ENCODE assay signal across 8 cellular contexts in genomic region chr17:35449371-35449931, GRCh38. TPM values are rescaled to one million over a fixed set of nuclear protein-coding genes. Genes with fewer than 3 reads are reported as not detected.
DNase-seq lines count a peak whose midpoint lies in the region; ATAC-seq lines count a peak whose summit lies in the region.

No MANE protein-coding gene starts in this region.

- peaks cover 0 to 12% of the 10 kb centered on the region in 2 donors for H3K4me1 Mint-ChIP-seq in effector memory CD8-positive, alpha-beta T cell (ENCODE audit: low read depth in 2 of 2)
- H3K4me1 Mint-ChIP-seq in natural killer cell treated with Interleukin-12 subunit alpha and Interleukin-12 subunit beta and Interleukin-15 and Interleukin-18, amount 100 ng/mL, for 72 hours (ENCODE audit: low read depth in 2 of 2): peaks cover 38 to 46% of the 10 kb centered on the region in 2 donors

- H3K27ac Mint-ChIP-seq in effector memory CD8-positive, alpha-beta T cell: peak overlapping the region in 1 of 2 donors; percentile 90
- peak overlapping the region; percentile 96 to 100 for H3K27ac Mint-ChIP-seq in natural killer cell treated with Interleukin-12 subunit alpha and Interleukin-12 subunit beta and Interleukin-15 and Interleukin-18, amount 100 ng/mL, for 72 hours

- H3K36me3 Mint-ChIP-seq in effector memory CD8-positive, alpha-beta T cell (ENCODE audit: insufficient read depth): peaks cover 3% of the 10 kb centered on the region
- peaks cover 17% of the 10 kb centered on the region for H3K36me3 Mint-ChIP-seq in natural killer cell treated with Interleukin-12 subunit alpha and Interleukin-12 subunit beta and Interleukin-15 and Interleukin-18, amount 100 ng/mL, for 72 hours

- DNase-seq in D341Med (ENCODE audit: low spot score): peak; percentile 41
- DNase-seq in effector memory CD8-positive, alpha-beta T cell: no peak
- DNase-seq in natural killer cell treated with Interleukin-12 subunit alpha and Interleukin-12 subunit beta and Interleukin-15 and Interleukin-18, amount 100 ng/mL, for 72 hours (ENCODE audit: low spot score): peak; percentile 95
- DNase-seq in caudate nucleus (lab: John Stamatoyannopoulos, UW): no peak
- DNase-seq in activated T-cell treated with anti-CD3 and anti-CD28 coated beads for 4 hours: no peak

- H3K27me3 ChIP-seq in HUES48 (ENCODE audit: control insufficient read depth, insufficient read depth, low read length): peaks cover 57% of the 10 kb centered on the region

- H3K4me3 ChIP-seq in HUES48 (ENCODE audit: low read depth, low read length): peak overlapping the region; percentile 77

- H3K4me1 ChIP-seq in HUES48 (ENCODE audit: control insufficient read depth, insufficient read depth, low read length): peaks cover 10% of the 10 kb centered on the region

- H3K9me3 ChIP-seq in HUES48 (ENCODE audit: control insufficient read depth, insufficient read depth, low read length): no peaks in the 10 kb centered on the region

- H3K27ac ChIP-seq in HUES48 (ENCODE audit: low read depth, low read length) (no peak overlapping the region), caudate nucleus (ENCODE audit: low read depth, low read length) (no peak overlapping the region)

- H3K36me3 ChIP-seq in HUES48 (ENCODE audit: control insufficient read depth, insufficient read depth, low read length): no peaks in the 10 kb centered on the region

- peaks cover 0 to 2% of the 10 kb centered on the region in 2 donors for H3K9me3 Mint-ChIP-seq in effector memory CD8-positive, alpha-beta T cell
- H3K9me3 Mint-ChIP-seq in natural killer cell treated with Interleukin-12 subunit alpha and Interleukin-12 subunit beta and Interleukin-15 and Interleukin-18, amount 100 ng/mL, for 72 hours: no peaks in the 10 kb centered on the region

- H3K4me3 Mint-ChIP-seq in effector memory CD8-positive, alpha-beta T cell: peak overlapping the region; percentile 78 to 83
- H3K4me3 Mint-ChIP-seq in natural killer cell treated with Interleukin-12 subunit alpha and Interleukin-12 subunit beta and Interleukin-15 and Interleukin-18, amount 100 ng/mL, for 72 hours: peak overlapping the region; percentile 88

- no peaks in the 10 kb centered on the region for H3K27me3 Mint-ChIP-seq in effector memory CD8-positive, alpha-beta T cell
- no peaks in the 10 kb centered on the region for H3K27me3 Mint-ChIP-seq in natural killer cell treated with Interleukin-12 subunit alpha and Interleukin-12 subunit beta and Interleukin-15 and Interleukin-18, amount 100 ng/mL, for 72 hours

- no peak for ATAC-seq in effector memory CD8-positive, alpha-beta T cell (replicated peaks)
- ATAC-seq in natural killer cell treated with Interleukin-12 subunit alpha and Interleukin-12 subunit beta and Interleukin-15 and Interleukin-18, amount 100 ng/mL, for 72 hours: peak; percentile 80 to 84
- ATAC-seq in HG02870 (IDR thresholded peaks at IDR 0.05; ENCODE audit: unreplicated experiment): no peak
- ATAC-seq in HG02623 (IDR thresholded peaks at IDR 0.05; ENCODE audit: unreplicated experiment): no peak

- peak overlapping the region; percentile 78; the same call in 1 of the 2 replicates for H3K9ac ChIP-seq in HUES48 (ENCODE audit: low read depth, low read length)

RNA-seq across cellular contexts. Expression of gene SLFN13, which starts 0.9 kb away (rescaled TPM):
- 100 to 1,000 TPM; 213 to 343 TPM for total RNA-seq in natural killer cell treated with Interleukin-12 subunit alpha and Interleukin-12 subunit beta and Interleukin-15 and Interleukin-18, amount 100 ng/mL, for 72 hours

RNA-seq across cellular contexts. Expression of gene SLFN12, which starts 17.2 kb away (rescaled TPM):
- total RNA-seq in natural killer cell treated with Interleukin-12 subunit alpha and Interleukin-12 subunit beta and Interleukin-15 and Interleukin-18, amount 100 ng/mL, for 72 hours: 10 to 100 TPM; 59.4 to 60.4 TPM

Comparison
In these comparisons a context has a peak if more than half of its experiments do, and no peak if none do; other contexts are left out.
1. DNase-seq: peak in D341Med (single experiment) and natural killer cell treated with Interleukin-12 subunit alpha and Interleukin-12 subunit beta and Interleukin-15 and Interleukin-18, amount 100 ng/mL, for 72 hours (single experiment); none in effector memory CD8-positive, alpha-beta T cell (0 of 3), caudate nucleus (0 of 61) and activated T-cell treated with anti-CD3 and anti-CD28 coated beads for 4 hours (single experiment).
2. ATAC-seq: peak in natural killer cell treated with Interleukin-12 subunit alpha and Interleukin-12 subunit beta and Interleukin-15 and Interleukin-18, amount 100 ng/mL, for 72 hours (2 of 2); none in effector memory CD8-positive, alpha-beta T cell (single experiment), HG02870 (single experiment) and HG02623 (single experiment).